13 cellular contexts compared by ENCODE assay signal in genomic region chr4:122065915-122066314, GRCh38.
DNase-seq lines count a peak whose midpoint lies in the region; TF ChIP-seq lines count a peak whose summit lies in the region.
"Had no signal": no experiment of that assay in that cellular context is flagged by ENCODE, and none has a peak within 500 bp of the region (broad histone marks: within the 10 kb centered on the region; RNA-seq: fewer than 3 reads in every experiment).

No MANE protein-coding gene starts in this region.

- H3K27me3 Mint-ChIP-seq in glutamatergic neuron (ENCODE audit: unreplicated experiment): peaks cover 2% of the 10 kb centered on the region
- H3K27me3 Mint-ChIP-seq: CD4-positive, alpha-beta memory T cell had no signal

- no peak overlapping the region for H3K4me3 Mint-ChIP-seq in glutamatergic neuron (ENCODE audit: unreplicated experiment)
- H3K4me3 Mint-ChIP-seq: CD4-positive, alpha-beta memory T cell had no signal

- peaks cover 3% of the 10 kb centered on the region for H3K9me3 Mint-ChIP-seq in glutamatergic neuron (ENCODE audit: unreplicated experiment)
- H3K9me3 Mint-ChIP-seq: CD4-positive, alpha-beta memory T cell had no signal

- peak overlapping the region; percentile 28 for H3K27ac Mint-ChIP-seq in glutamatergic neuron (ENCODE audit: unreplicated experiment)
- H3K27ac Mint-ChIP-seq: CD4-positive, alpha-beta memory T cell had no signal

- H3K36me3 Mint-ChIP-seq in glutamatergic neuron (ENCODE audit: unreplicated experiment): no peaks in the 10 kb centered on the region
- H3K36me3 Mint-ChIP-seq: CD4-positive, alpha-beta memory T cell had no signal

- peaks cover 6% of the 10 kb centered on the region for H3K4me1 Mint-ChIP-seq in glutamatergic neuron (ENCODE audit: low read depth, unreplicated experiment)
- H3K4me1 Mint-ChIP-seq: CD4-positive, alpha-beta memory T cell had no signal

- DNase-seq in DMS 273 treated with DMSO at 0.1 percent for 48 hours (lab: John Stamatoyannopoulos, UW) (peak; percentile 13), LHCN-M2 (ENCODE audit: low read depth) (peak; percentile 81), SHP77 treated with DMSO at 0.1 percent for 48 hours (lab: John Stamatoyannopoulos, UW) (peak; percentile 7), glutamatergic neuron (peak; percentile 23), HuH-7 (ENCODE audit: low spot score) (no peak), MV-4-11 (lab: John Stamatoyannopoulos, UW) (no peak), NCI-H1048 (lab: John Stamatoyannopoulos, UW) (no peak)
- DNase-seq: BE2C; CD4-positive, alpha-beta memory T cell; COR-L47; DMS53; GF-D8; HCEC 1CT had no signal

- no peak for TF ChIP-seq CTCF in glutamatergic neuron (IDR thresholded peaks at IDR 0.05; ENCODE audit: partially characterized antibody, unreplicated experiment)

Comparison
In these comparisons a context has a peak if more than half of its experiments do, and no peak if none do; other contexts are left out.
1. DNase-seq: peak in DMS 273 treated with DMSO at 0.1 percent for 48 hours (single experiment), LHCN-M2 (single experiment), SHP77 treated with DMSO at 0.1 percent for 48 hours (single experiment) and glutamatergic neuron (single experiment); none in HuH-7 (single experiment), MV-4-11 (single experiment) and NCI-H1048 (single experiment).